9 cellular contexts compared by ENCODE assay signal in the genomic region with DNA sequence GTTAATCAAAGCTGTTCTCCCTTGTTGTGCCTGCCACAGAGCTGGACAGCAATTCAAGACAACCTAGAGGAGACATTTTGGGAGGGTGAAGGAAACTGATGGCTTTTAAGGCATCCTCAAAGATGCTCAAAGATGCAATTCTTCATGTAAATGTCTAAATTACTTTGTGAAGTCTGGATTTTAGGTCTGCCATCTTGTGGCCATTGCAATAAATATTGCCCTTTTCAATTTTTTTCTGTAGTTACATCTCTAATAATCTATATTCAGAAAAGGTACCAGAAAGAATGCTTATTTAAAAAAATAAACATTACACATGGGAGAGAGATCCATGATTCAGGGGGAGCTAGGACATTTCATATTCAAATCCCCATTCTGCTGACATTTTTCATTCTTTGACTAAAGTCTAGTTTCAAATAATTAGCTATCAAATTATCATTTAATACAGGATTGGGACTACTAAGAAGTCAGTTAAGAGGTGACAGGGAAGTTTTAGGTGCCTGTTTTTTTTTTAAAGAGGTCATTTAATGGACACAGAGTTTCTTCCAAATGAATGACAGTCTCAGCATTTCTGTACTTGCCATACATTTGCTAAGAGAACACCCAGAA.
DNase-seq lines count a peak whose midpoint lies in the region; ATAC-seq and TF ChIP-seq lines count a peak whose summit lies in the region.
"Had no signal": no experiment of that assay in that cellular context is flagged by ENCODE, and none has a peak within 500 bp of the region (broad histone marks: within the 10 kb centered on the region; RNA-seq: fewer than 3 reads in every experiment).

No MANE protein-coding gene starts in this region.

- TF ChIP-seq CTCF in AG09309 (IDR thresholded peaks at IDR 0.05; ENCODE audit: control insufficient read depth, insufficient read depth, low read depth, low read length, missing control alignments) (peak; percentile 37), GM20000 (IDR thresholded peaks at IDR 0.05; ENCODE audit: extremely low read depth, missing control alignments) (no peak), kidney epithelial cell (IDR thresholded peaks at IDR 0.05; ENCODE audit: insufficient read depth, low read length, poor library complexity, severe bottlenecking) (peak; percentile 33)

- H3K27me3 ChIP-seq in kidney epithelial cell (ENCODE audit: control insufficient read depth, insufficient read depth, low read length) (no peaks in the 10 kb centered on the region), H7 (ENCODE audit: control insufficient read depth, insufficient read depth, low read length) (no peaks in the 10 kb centered on the region)

- H3K4me3 ChIP-seq in AG09309 (ENCODE audit: control insufficient read depth, low read depth, low read length) (no peak overlapping the region), kidney epithelial cell (ENCODE audit: low read depth, low read length) (no peak overlapping the region), H7 (ENCODE audit: insufficient read depth, low read depth, low read length) (no peak overlapping the region)

- H3K36me3 ChIP-seq in kidney epithelial cell (ENCODE audit: control insufficient read depth, insufficient read depth, low read length) (no peaks in the 10 kb centered on the region), H7 (replicated peaks; ENCODE audit: control insufficient read depth, insufficient read depth, low read length) (no peaks in the 10 kb centered on the region)

- DNase-seq in AG09309 (ENCODE audit: low read depth) (no peak), GM20000 (ENCODE audit: low spot score) (peak; percentile 20), amniotic stem cell (lab: John Stamatoyannopoulos, UW) (peak; percentile 5), kidney epithelial cell (ENCODE audit: low read depth) (no peak), H7 (no peak)
- DNase-seq in activated CD4-positive, CD25-positive, alpha-beta regulatory T cell (lab: John Stamatoyannopoulos, UW), result no peak
- DNase-seq: activated T-cell treated with anti-CD3 and anti-CD28 coated beads, Interleukin-2, amount 50 U/mL, for 4 hours had no signal

- ATAC-seq in GM18909 (IDR thresholded peaks at IDR 0.05; ENCODE audit: poor library complexity, unreplicated experiment), result no peak
- ATAC-seq in HG02759 (IDR thresholded peaks at IDR 0.05; ENCODE audit: unreplicated experiment), result no peak
- ATAC-seq: activated T-cell treated with anti-CD3 and anti-CD28 coated beads, Interleukin-2, amount 50 U/mL, for 4 hours had no signal

Comparison
In these comparisons a context has a peak if more than half of its experiments do, and no peak if none do; other contexts are left out.
1. DNase-seq: peak in GM20000 (single experiment) and amniotic stem cell (single experiment); none in AG09309 (single experiment), kidney epithelial cell (single experiment), activated CD4-positive, CD25-positive, alpha-beta regulatory T cell (0 of 4) and H7 (single experiment).